1 cellular context compared by ENCODE assay signal in genomic region chr20:63457737-63458136, GRCh38.
TF ChIP-seq lines count a peak whose summit lies in the region.

No MANE protein-coding gene starts in this region.

TF ChIP-seq in HepG2, 621 proteins besides CTCF, POLR2A, EP300 and RAD21 (continued from another document):
- TF ChIP-seq FOXK2 (IDR thresholded peaks at IDR 0.05) (no peak), DPF2 (CRISPR knock-in tag; IDR thresholded peaks at IDR 0.05; ENCODE audit: borderline replicate concordance, low read depth) (no peak), SRY (CRISPR knock-in tag; IDR thresholded peaks at IDR 0.05) (no peak), NFYC (CRISPR knock-in tag; IDR thresholded peaks at IDR 0.05) (no peak), SOX13 (IDR thresholded peaks at IDR 0.05) (no peak), SOX13 (CRISPR knock-in tag; conservative IDR thresholded peaks at IDR 0.05 in 1 of 2, IDR thresholded peaks at IDR 0.05 in 1 of 2) (no peak)
- TF ChIP-seq, protein P1, sequence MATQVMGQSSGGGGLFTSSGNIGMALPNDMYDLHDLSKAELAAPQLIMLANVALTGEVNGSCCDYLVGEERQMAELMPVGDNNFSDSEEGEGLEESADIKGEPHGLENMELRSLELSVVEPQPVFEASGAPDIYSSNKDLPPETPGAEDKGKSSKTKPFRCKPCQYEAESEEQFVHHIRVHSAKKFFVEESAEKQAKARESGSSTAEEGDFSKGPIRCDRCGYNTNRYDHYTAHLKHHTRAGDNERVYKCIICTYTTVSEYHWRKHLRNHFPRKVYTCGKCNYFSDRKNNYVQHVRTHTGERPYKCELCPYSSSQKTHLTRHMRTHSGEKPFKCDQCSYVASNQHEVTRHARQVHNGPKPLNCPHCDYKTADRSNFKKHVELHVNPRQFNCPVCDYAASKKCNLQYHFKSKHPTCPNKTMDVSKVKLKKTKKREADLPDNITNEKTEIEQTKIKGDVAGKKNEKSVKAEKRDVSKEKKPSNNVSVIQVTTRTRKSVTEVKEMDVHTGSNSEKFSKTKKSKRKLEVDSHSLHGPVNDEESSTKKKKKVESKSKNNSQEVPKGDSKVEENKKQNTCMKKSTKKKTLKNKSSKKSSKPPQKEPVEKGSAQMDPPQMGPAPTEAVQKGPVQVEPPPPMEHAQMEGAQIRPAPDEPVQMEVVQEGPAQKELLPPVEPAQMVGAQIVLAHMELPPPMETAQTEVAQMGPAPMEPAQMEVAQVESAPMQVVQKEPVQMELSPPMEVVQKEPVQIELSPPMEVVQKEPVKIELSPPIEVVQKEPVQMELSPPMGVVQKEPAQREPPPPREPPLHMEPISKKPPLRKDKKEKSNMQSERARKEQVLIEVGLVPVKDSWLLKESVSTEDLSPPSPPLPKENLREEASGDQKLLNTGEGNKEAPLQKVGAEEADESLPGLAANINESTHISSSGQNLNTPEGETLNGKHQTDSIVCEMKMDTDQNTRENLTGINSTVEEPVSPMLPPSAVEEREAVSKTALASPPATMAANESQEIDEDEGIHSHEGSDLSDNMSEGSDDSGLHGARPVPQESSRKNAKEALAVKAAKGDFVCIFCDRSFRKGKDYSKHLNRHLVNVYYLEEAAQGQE (IDR thresholded peaks at IDR 0.05; ENCODE audit: borderline replicate concordance in 1 of 2, low read depth in 1 of 2, low read length in 2 of 2): peak in 1 of 2 experiments; percentile 49; a peak in 2 of 4 replicates
- TF ChIP-seq, protein P2, sequence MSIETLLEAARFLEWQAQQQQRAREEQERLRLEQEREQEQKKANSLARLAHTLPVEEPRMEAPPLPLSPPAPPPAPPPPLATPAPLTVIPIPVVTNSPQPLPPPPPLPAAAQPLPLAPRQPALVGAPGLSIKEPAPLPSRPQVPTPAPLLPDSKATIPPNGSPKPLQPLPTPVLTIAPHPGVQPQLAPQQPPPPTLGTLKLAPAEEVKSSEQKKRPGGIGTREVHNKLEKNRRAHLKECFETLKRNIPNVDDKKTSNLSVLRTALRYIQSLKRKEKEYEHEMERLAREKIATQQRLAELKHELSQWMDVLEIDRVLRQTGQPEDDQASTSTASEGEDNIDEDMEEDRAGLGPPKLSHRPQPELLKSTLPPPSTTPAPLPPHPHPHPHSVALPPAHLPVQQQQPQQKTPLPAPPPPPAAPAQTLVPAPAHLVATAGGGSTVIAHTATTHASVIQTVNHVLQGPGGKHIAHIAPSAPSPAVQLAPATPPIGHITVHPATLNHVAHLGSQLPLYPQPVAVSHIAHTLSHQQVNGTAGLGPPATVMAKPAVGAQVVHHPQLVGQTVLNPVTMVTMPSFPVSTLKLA (IDR thresholded peaks at IDR 0.05): peak; percentile 92
